17 cellular contexts compared by ENCODE assay signal in the genomic region with DNA sequence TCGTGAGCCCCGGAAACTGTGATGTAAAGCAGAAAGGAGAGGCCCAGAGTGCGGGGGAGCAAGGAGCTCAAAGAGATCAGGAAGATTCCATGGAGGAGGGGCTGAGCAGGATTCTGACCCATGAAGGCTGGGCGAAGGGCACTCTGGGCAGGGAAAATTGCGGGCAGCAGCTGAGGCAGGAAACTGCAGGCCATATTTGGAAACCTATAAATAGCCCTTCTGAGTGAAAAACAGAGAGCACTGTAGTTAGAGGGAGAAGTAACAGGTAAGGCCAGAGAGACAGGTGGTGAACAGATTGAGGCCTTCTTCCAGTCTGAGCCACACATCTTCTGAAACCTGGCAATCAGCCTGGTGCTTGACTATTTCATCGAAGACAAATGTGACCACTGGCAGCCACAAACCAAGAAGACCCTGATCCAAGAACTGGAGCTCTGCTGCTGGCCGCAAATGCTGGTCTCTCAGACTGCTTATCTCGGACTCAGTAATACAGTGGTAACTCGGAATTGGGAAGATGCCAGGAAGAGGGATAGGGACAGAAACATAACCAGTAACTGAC. TPM values are rescaled to one million over a fixed set of nuclear protein-coding genes. Genes with fewer than 3 reads are reported as not detected.
A peak's percentile ranks its signal among the peaks of the same experiment; 100 is the strongest.
DNase-seq lines count a peak whose midpoint lies in the region; ATAC-seq and TF ChIP-seq lines count a peak whose summit lies in the region.
"Had no signal": no experiment of that assay in that cellular context is flagged by ENCODE, and none has a peak within 500 bp of the region (broad histone marks: within the 10 kb centered on the region; RNA-seq: fewer than 3 reads in every experiment).

No MANE protein-coding gene starts in this region.

- no peaks in the 10 kb centered on the region for H3K27me3 Mint-ChIP-seq in activated CD8-positive, alpha-beta T cell treated with anti-CD3 and anti-CD28 coated beads for 36 hours

- TF ChIP-seq CTCF in activated CD8-positive, alpha-beta T cell treated with anti-CD3 and anti-CD28 coated beads for 36 hours (IDR thresholded peaks at IDR 0.05): no peak

- H3K36me3 Mint-ChIP-seq in activated CD8-positive, alpha-beta T cell treated with anti-CD3 and anti-CD28 coated beads for 36 hours (ENCODE audit: low read depth): no peaks in the 10 kb centered on the region
- H3K36me3 Mint-ChIP-seq: stimulated activated effector memory CD8-positive, alpha-beta T cell treated with anti-CD3 and anti-CD28 coated beads, Interleukin-12 subunit alpha, Interleukin-12 subunit beta, amount 100 ng/mL, for 72 hours had no signal

- peak; percentile 46 for ATAC-seq in HG03469 (IDR thresholded peaks at IDR 0.05; ENCODE audit: unreplicated experiment)
- ATAC-seq in activated CD8-positive, alpha-beta T cell treated with anti-CD3 and anti-CD28 coated beads for 36 hours: no peak
- ATAC-seq: stimulated activated effector memory CD8-positive, alpha-beta T cell treated with anti-CD3 and anti-CD28 coated beads, Interleukin-12 subunit alpha, Interleukin-12 subunit beta, amount 100 ng/mL, for 72 hours had no signal

- intact Hi-C loops in activated CD8-positive, alpha-beta T cell treated with anti-CD3 and anti-CD28 coated beads for 36 hours (cut with micrococcal nuclease): no loop called here

- POLR2A ChIA-PET in activated CD8-positive, alpha-beta T cell treated with anti-CD3 and anti-CD28 coated beads for 36 hours (lab: Charles Lee): no interaction called here

- no peak overlapping the region for H3K4me3 Mint-ChIP-seq in activated CD8-positive, alpha-beta T cell treated with anti-CD3 and anti-CD28 coated beads for 36 hours
- H3K4me3 Mint-ChIP-seq: stimulated activated effector memory CD8-positive, alpha-beta T cell treated with anti-CD3 and anti-CD28 coated beads, Interleukin-12 subunit alpha, Interleukin-12 subunit beta, amount 100 ng/mL, for 72 hours had no signal

- CTCF ChIA-PET in activated CD8-positive, alpha-beta T cell treated with anti-CD3 and anti-CD28 coated beads for 36 hours (lab: Charles Lee): no interaction called here

- in situ Hi-C loops in G401 (cut with HindIII; ENCODE audit: low sequenced_read_pairs): no loop called here

- DNase-seq in G401 (ENCODE audit: low spot score) (peak; percentile 96), astrocyte of the hippocampus (ENCODE audit: low read depth, low spot score) (peak; percentile 25), mesenteric fat pad (ENCODE audit: low spot score) (peak; percentile 43), GDM1 (lab: John Stamatoyannopoulos, UW) (no peak)
- DNase-seq in activated CD8-positive, alpha-beta T cell treated with anti-CD3 and anti-CD28 coated beads for 36 hours: no peak
- no peak for DNase-seq in activated CD8-positive, alpha-beta memory T cell treated with anti-CD3 and anti-CD28 coated beads for 24 hours
- DNase-seq: activated CD4-positive, alpha-beta T cell treated with anti-CD3 and anti-CD28 coated beads for 1 hour; activated gamma-delta T cell; foreskin fibroblast; Kasumi-1; left cardiac atrium; NCI-H1105 treated with DMSO at 0.1 percent for 48 hours; spleen; T-helper 9 cell; tibial artery had no signal

- no peaks in the 10 kb centered on the region for H3K9me3 Mint-ChIP-seq in activated CD8-positive, alpha-beta T cell treated with anti-CD3 and anti-CD28 coated beads for 36 hours
- H3K9me3 Mint-ChIP-seq: stimulated activated effector memory CD8-positive, alpha-beta T cell treated with anti-CD3 and anti-CD28 coated beads, Interleukin-12 subunit alpha, Interleukin-12 subunit beta, amount 100 ng/mL, for 72 hours had no signal

- H3K27ac Mint-ChIP-seq in activated CD8-positive, alpha-beta T cell treated with anti-CD3 and anti-CD28 coated beads for 36 hours: no peak overlapping the region
- H3K27ac Mint-ChIP-seq: stimulated activated effector memory CD8-positive, alpha-beta T cell treated with anti-CD3 and anti-CD28 coated beads, Interleukin-12 subunit alpha, Interleukin-12 subunit beta, amount 100 ng/mL, for 72 hours had no signal

- no peaks in the 10 kb centered on the region for H3K4me1 Mint-ChIP-seq in activated CD8-positive, alpha-beta T cell treated with anti-CD3 and anti-CD28 coated beads for 36 hours (ENCODE audit: low read depth)
- H3K4me1 Mint-ChIP-seq: stimulated activated effector memory CD8-positive, alpha-beta T cell treated with anti-CD3 and anti-CD28 coated beads, Interleukin-12 subunit alpha, Interleukin-12 subunit beta, amount 100 ng/mL, for 72 hours had no signal

RNA-seq across cellular contexts. Expression of gene BEND3, which starts 14.1 kb away (rescaled TPM):
- 4.7 and 6.9 TPM in 2 replicates for total RNA-seq in G401 (2014; rRNA removed; shearing (Covaris generic))
- 3.4 TPM for total RNA-seq in mesenteric fat pad
- total RNA-seq in activated CD8-positive, alpha-beta T cell treated with anti-CD3 and anti-CD28 coated beads for 36 hours: 1 to 10 TPM; 5.8 to 6.3 TPM

Comparison
In these comparisons a context has a peak if more than half of its experiments do, and no peak if none do; other contexts are left out.
1. DNase-seq: peak in G401 (single experiment), astrocyte of the hippocampus (single experiment) and mesenteric fat pad (single experiment); none in activated CD8-positive, alpha-beta T cell treated with anti-CD3 and anti-CD28 coated beads for 36 hours (single experiment), activated CD8-positive, alpha-beta memory T cell treated with anti-CD3 and anti-CD28 coated beads for 24 hours (single experiment) and GDM1 (single experiment).